In the genomic region with DNA sequence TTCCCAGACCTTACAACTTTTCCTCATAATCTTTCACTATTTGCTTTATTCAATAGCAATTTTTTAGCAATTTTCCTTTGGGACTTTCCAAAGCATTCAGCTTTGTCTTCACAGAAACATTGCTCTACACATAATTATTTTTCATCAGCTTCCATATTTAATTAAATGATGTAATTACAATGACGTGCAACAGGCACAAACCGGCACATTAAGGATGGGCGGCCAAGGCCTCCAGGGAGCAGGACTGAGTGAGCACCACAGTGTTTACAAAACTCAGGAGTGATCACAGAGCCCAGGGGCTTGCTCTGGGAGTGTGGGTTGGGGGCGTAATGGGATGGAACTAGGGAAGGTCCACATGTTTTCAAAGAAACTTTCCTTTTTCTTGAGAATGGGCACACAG, we compare ENCODE assay signal across 1 cellular context.
TF ChIP-seq lines count a peak whose summit lies in the region.

No MANE protein-coding gene starts in this region.

TF ChIP-seq in HEK293, 187 proteins besides CTCF, POLR2A, EP300 and RAD21 (continued from another document):
- TF ChIP-seq SP3 (tag by site-specific recombination; IDR thresholded peaks at IDR 0.05) (no peak), ZNF664 (tag by site-specific recombination; IDR thresholded peaks at IDR 0.05) (no peak), GLI2 (tag by site-specific recombination; IDR thresholded peaks at IDR 0.05; ENCODE audit: borderline replicate concordance, low read depth) (no peak), ZNF561 (tag by site-specific recombination; IDR thresholded peaks at IDR 0.05; ENCODE audit: borderline replicate concordance) (no peak), ZNF555 (tag by site-specific recombination; conservative IDR thresholded peaks at IDR 0.05) (no peak), ZNF626 (tag by site-specific recombination; IDR thresholded peaks at IDR 0.05) (no peak), ZNF776 (tag by site-specific recombination; IDR thresholded peaks at IDR 0.05; ENCODE audit: borderline replicate concordance) (no peak), ZNF16 (tag by site-specific recombination; IDR thresholded peaks at IDR 0.05; ENCODE audit: low read depth) (no peak), PATZ1 (tag by site-specific recombination; IDR thresholded peaks at IDR 0.05) (no peak), ZNF37A (tag by site-specific recombination; IDR thresholded peaks at IDR 0.05) (no peak), SCRT2 (tag by site-specific recombination; IDR thresholded peaks at IDR 0.05) (peak; percentile 86), ZNF449 (tag by site-specific recombination; IDR thresholded peaks at IDR 0.05) (no peak), ZNF266 (tag by site-specific recombination; IDR thresholded peaks at IDR 0.05; ENCODE audit: low read depth) (no peak), ZNF248 (tag by site-specific recombination; IDR thresholded peaks at IDR 0.05) (no peak), ZNF423 (tag by site-specific recombination; IDR thresholded peaks at IDR 0.05) (no peak), ZIC2 (tag by site-specific recombination; IDR thresholded peaks at IDR 0.05) (no peak), TCF7L2 (IDR thresholded peaks at IDR 0.05; ENCODE audit: borderline replicate concordance, low read depth, low read length) (no peak), MYNN (tag by site-specific recombination; IDR thresholded peaks at IDR 0.05; ENCODE audit: borderline replicate concordance) (no peak), ZNF558 (tag by site-specific recombination; IDR thresholded peaks at IDR 0.05) (no peak), ZNF792 (tag by site-specific recombination; IDR thresholded peaks at IDR 0.05) (no peak)
TF ChIP-seq in HEK293: peak in this region for 5.
